In the genomic region with DNA sequence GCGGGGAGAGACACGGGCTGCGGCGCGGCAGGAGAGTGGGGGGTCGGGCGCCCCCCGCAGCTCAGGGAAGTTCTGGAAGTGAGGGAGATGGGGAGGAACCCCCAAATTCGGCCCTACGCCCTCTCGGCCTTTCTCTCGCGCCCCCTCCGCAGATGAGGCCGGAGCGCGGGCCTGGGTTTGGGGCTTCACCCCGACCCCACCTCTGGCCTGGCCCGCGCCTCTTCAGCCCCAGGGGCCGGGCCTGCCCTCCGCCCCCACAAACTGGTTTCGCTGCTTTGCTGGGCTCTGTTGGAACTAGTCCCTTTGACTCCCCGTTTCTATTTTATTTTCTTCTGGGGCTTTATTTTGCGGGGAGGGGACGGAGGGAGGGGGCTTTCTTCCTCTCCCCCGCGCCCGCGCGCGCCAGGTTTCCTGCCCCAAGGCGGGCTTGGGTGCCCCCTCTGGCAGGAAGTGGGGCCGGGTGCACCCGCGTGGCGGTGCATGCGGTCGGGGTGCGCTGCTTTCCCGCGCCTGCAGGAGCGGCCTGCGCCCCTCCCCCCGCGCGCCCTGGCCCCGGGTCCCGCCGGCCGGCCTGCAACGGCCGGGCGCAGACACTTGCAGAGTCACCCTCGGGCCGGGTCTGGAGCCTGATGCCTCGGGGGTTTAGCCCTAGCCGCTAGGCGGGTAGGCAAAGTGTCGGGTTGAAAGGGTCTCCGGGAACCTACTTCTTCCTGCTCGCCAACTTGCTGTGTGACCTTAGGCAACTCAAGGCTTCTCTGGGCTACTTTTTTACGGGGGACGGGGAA, we compare ENCODE assay signal across 8 cellular contexts. TPM values are rescaled to one million over a fixed set of nuclear protein-coding genes. Genes with fewer than 3 reads are reported as not detected.
DNase-seq lines count a peak whose midpoint lies in the region; ATAC-seq and TF ChIP-seq lines count a peak whose summit lies in the region.

No MANE protein-coding gene starts in this region.

- H3K4me1 ChIP-seq in prostate gland (replicated peaks), result no peaks in the 10 kb centered on the region

- no peaks in the 10 kb centered on the region for H3K27me3 ChIP-seq in prostate gland (replicated peaks; ENCODE audit: insufficient read depth)

- POLR2A ChIA-PET in RWPE1 (lab: Yijun Ruan, JAX; ENCODE audit: low non-redundant PET), result no interaction called here

- DNase-seq in Daoy (ENCODE audit: low read depth), result peak; percentile 83
- DNase-seq in RWPE1 (ENCODE audit: low spot score), result no peak
- peak; percentile 39 to 74 (median 55) for DNase-seq in activated naive CD4-positive, alpha-beta T cell (lab: John Stamatoyannopoulos, UW)
- DNase-seq in Right ventricle myocardium superior, result peak; percentile 61
- DNase-seq in prostate gland (ENCODE audit: low spot score), result no peak
- no peak for DNase-seq in kidney glomerular epithelial cell (lab: John Stamatoyannopoulos, UW)

- H3K4me3 ChIP-seq in prostate gland, result peak overlapping the region; percentile 50 to 55

- H3K27ac ChIP-seq in RWPE1, result peak overlapping the region; percentile 88
- peak overlapping the region; percentile 56 to 71 for H3K27ac ChIP-seq in prostate gland

- peaks cover 0 to 7% of the 10 kb centered on the region in 2 donors for H3K36me3 ChIP-seq in prostate gland

- ATAC-seq in HG02840 (IDR thresholded peaks at IDR 0.05; ENCODE audit: low FRiP score, unreplicated experiment) (peak; percentile 10), Right ventricle myocardium superior (ENCODE audit: poor library complexity) (peak; percentile 15), GM18909 (IDR thresholded peaks at IDR 0.05; ENCODE audit: poor library complexity, unreplicated experiment) (no peak)

- H3K9me3 ChIP-seq in prostate gland, result no peaks in the 10 kb centered on the region

- intact Hi-C loops in Right ventricle myocardium superior (cut with DNase I) (no loop called here), prostate gland (cut with DNase I) (no loop called here)

- CTCF ChIA-PET in RWPE1 (lab: Yijun Ruan, JAX), result interaction anchor here (1.1 to 1.4 kb wide), 3 partner anchors 9 to 75 kb away, joined by 5 to 7 read pairs (median 6); no protein-coding TSS in a partner anchor

- TF ChIP-seq CTCF in RWPE1 (conservative IDR thresholded peaks at IDR 0.05; ENCODE audit: low read depth) (peak; percentile 32), prostate gland (IDR thresholded peaks at IDR 0.05) (peak in 2 of 4 experiments; percentile 45 to 62)

- WGBS in prostate gland, result 10% methylated on average over 57 of the region's 64 CpGs

- TF ChIP-seq POLR2A in prostate gland (IDR thresholded peaks at IDR 0.05), result no peak

RNA-seq across cellular contexts. Expression of a gene that starts 1.2 kb away (rescaled TPM):
- 489 and 504 TPM in 2 replicates for total RNA-seq in Daoy (2014; rRNA removed; shearing (Covaris generic))
- total RNA-seq in Right ventricle myocardium superior, result 45.7 TPM
- 100 to 1,000 TPM in 1 of 2 donors, 10 to 100 TPM in 1; 29.4 to 139 TPM for total RNA-seq in prostate gland

RNA-seq across cellular contexts. Expression of a gene that starts 10.9 kb away (rescaled TPM):
- total RNA-seq in Daoy (2014; rRNA removed; shearing (Covaris generic)), result 53.3 and 58.3 TPM in 2 replicates
- total RNA-seq in Right ventricle myocardium superior (19.1 TPM), prostate gland (10 to 100 TPM; 25.9 to 41.6 TPM)

Comparison
In these comparisons a context has a peak if more than half of its experiments do, and no peak if none do; other contexts are left out.
1. DNase-seq: peak in Daoy (single experiment), activated naive CD4-positive, alpha-beta T cell (4 of 4) and Right ventricle myocardium superior (single experiment); none in RWPE1 (single experiment), prostate gland (single experiment) and kidney glomerular epithelial cell (single experiment).